Comparison of ENCODE assay signal across 11 cellular contexts in genomic region chr6:159972506-159973268, GRCh38. TPM values are rescaled to one million over a fixed set of nuclear protein-coding genes. Genes with fewer than 3 reads are reported as not detected.
DNase-seq lines count a peak whose midpoint lies in the region; ATAC-seq and TF ChIP-seq lines count a peak whose summit lies in the region.
"Had no signal": no experiment of that assay in that cellular context is flagged by ENCODE, and none has a peak within 500 bp of the region (broad histone marks: within the 10 kb centered on the region; RNA-seq: fewer than 3 reads in every experiment).

No MANE protein-coding gene starts in this region.

- H3F3A ChIP-seq in GM23338 (replicated peaks; ENCODE audit: low read depth) = no peaks in the 10 kb centered on the region

- H3K9me3 ChIP-seq in CD4-positive, alpha-beta memory T cell (ENCODE audit: control insufficient read depth in 1 of 2, low read length in 2 of 2) = no peaks in the 10 kb centered on the region
- H3K9me3 ChIP-seq in breast epithelium (no peaks in the 10 kb centered on the region), aorta (ENCODE audit: control insufficient read depth, low read length) (no peaks in the 10 kb centered on the region)
- H3K9me3 ChIP-seq: testis had no signal

- no peak for DNase-seq in CD4-positive, alpha-beta memory T cell
- DNase-seq in GM23338 (ENCODE audit: low spot score) (no peak), mesothelial cell of epicardium (ENCODE audit: low spot score in 2 of 2, unreplicated experiment in 2 of 2) (no peak), breast epithelium (ENCODE audit: low spot score in 2 of 2) (no peak), aorta (no peak), cerebellar cortex (ENCODE audit: low spot score) (no peak)
- DNase-seq: activated effector memory CD4-positive, alpha-beta T cell treated with anti-CD3 and anti-CD28 coated beads, Interleukin-2, amount 50 U/mL, for 16 hours; SHP77 treated with DMSO at 0.1 percent for 48 hours; testis had no signal

- H3K27me3 Mint-ChIP-seq in CD4-positive, alpha-beta memory T cell = no peaks in the 10 kb centered on the region
- H3K27me3 Mint-ChIP-seq in GM23338 (ENCODE audit: insufficient read depth, low read depth, poor library complexity) (peaks cover 8% of the 10 kb centered on the region), mesothelial cell of epicardium (ENCODE audit: low read depth) (peaks cover 1% of the 10 kb centered on the region)
- no peaks in the 10 kb centered on the region for H3K27me3 Mint-ChIP-seq in activated T-helper 17 cell treated with anti-CD3 and anti-CD28 coated beads, Interleukin-2, amount 50 U/mL, for 72 hours

- H3K4me1 Mint-ChIP-seq in CD4-positive, alpha-beta memory T cell = peaks cover 56 to 82% (median 70%) of the 10 kb centered on the region in 4 donors
- H3K4me1 Mint-ChIP-seq in GM23338 (peaks cover 67% of the 10 kb centered on the region), mesothelial cell of epicardium (peaks cover 52% of the 10 kb centered on the region)
- H3K4me1 Mint-ChIP-seq in activated T-helper 17 cell treated with anti-CD3 and anti-CD28 coated beads, Interleukin-2, amount 50 U/mL, for 72 hours = peaks cover 56% of the 10 kb centered on the region

- H3K4me1 ChIP-seq in CD4-positive, alpha-beta memory T cell (ENCODE audit: insufficient read depth, low read length) = peaks cover 81% of the 10 kb centered on the region
- peaks cover 56% of the 10 kb centered on the region for H3K4me1 ChIP-seq in GM23338 (ENCODE audit: insufficient read depth)
- H3K4me1 ChIP-seq in breast epithelium = peaks cover 0 to 10% of the 10 kb centered on the region in 2 donors
- H3K4me1 ChIP-seq in aorta (ENCODE audit: control insufficient read depth in 1 of 2, insufficient read depth in 2 of 2, low read length in 2 of 2) = peaks cover 0 to 7% of the 10 kb centered on the region in 2 donors

- H3K4me3 Mint-ChIP-seq in CD4-positive, alpha-beta memory T cell = peak overlapping the region in 7 of 8 donors; percentile 1 to 85 (median 44)
- peak overlapping the region; percentile 9; the same call in 1 of the 3 replicates for H3K4me3 Mint-ChIP-seq in GM23338
- peak overlapping the region; percentile 97 for H3K4me3 Mint-ChIP-seq in activated T-helper 17 cell treated with anti-CD3 and anti-CD28 coated beads, Interleukin-2, amount 50 U/mL, for 72 hours
- H3K4me3 Mint-ChIP-seq in mesothelial cell of epicardium = no peak overlapping the region

- no peaks in the 10 kb centered on the region for H3K36me3 ChIP-seq in CD4-positive, alpha-beta memory T cell (ENCODE audit: insufficient read depth, low read length)
- H3K36me3 ChIP-seq in GM23338 (ENCODE audit: insufficient read depth) (no peaks in the 10 kb centered on the region), breast epithelium (no peaks in the 10 kb centered on the region), aorta (ENCODE audit: control insufficient read depth in 1 of 2, insufficient read depth in 2 of 2, low read length in 1 of 2) (no peaks in the 10 kb centered on the region)

- no peaks in the 10 kb centered on the region for H3K27me3 ChIP-seq in CD4-positive, alpha-beta memory T cell (ENCODE audit: insufficient read depth, low read length)
- 0 out of 2 replicates have a peak, but pooled peaks cover 5% of the 10 kb centered on the region for H3K27me3 ChIP-seq in GM23338 (ENCODE audit: insufficient read depth)
- H3K27me3 ChIP-seq in breast epithelium = no peaks in the 10 kb centered on the region
- H3K27me3 ChIP-seq in aorta (ENCODE audit: control insufficient read depth in 1 of 2, insufficient read depth in 2 of 2, low read length in 1 of 2) = no peaks in the 10 kb centered on the region
- H3K27me3 ChIP-seq: testis had no signal

- TF ChIP-seq CTCF in GM23338 (conservative IDR thresholded peaks at IDR 0.05; ENCODE audit: low read depth in 2 of 2) (no peak), mesothelial cell of epicardium (IDR thresholded peaks at IDR 0.05; ENCODE audit: unreplicated experiment) (no peak), breast epithelium (IDR thresholded peaks at IDR 0.05) (no peak)

- intact Hi-C loops in CD4-positive, alpha-beta memory T cell (cut with micrococcal nuclease) = loop anchor here (5.0 to 10.0 kb wide), 2 partner anchors 492 to 550 kb away; no protein-coding TSS in a partner anchor
- intact Hi-C loops in breast epithelium (cut with DNase I; ENCODE audit: low total_unique reads) = no loop called here
- intact Hi-C loops in aorta (cut with DNase I) = loop anchor here in 1 of 2 donors (5.0 kb wide), 1 partner anchor 60 kb away; no protein-coding TSS in a partner anchor

- H3K27ac Mint-ChIP-seq in CD4-positive, alpha-beta memory T cell = peak overlapping the region; percentile 9 to 92 (median 76)
- H3K27ac Mint-ChIP-seq in GM23338 (0 out of 2 replicates have a peak overlapping the region, but pooled peaks have one; percentile 16), mesothelial cell of epicardium (peak overlapping the region; percentile 31)
- no peak overlapping the region for H3K27ac Mint-ChIP-seq in activated T-helper 17 cell treated with anti-CD3 and anti-CD28 coated beads, Interleukin-2, amount 50 U/mL, for 72 hours

- H3K36me3 Mint-ChIP-seq in CD4-positive, alpha-beta memory T cell = peaks cover 0 to 7% of the 10 kb centered on the region in 2 donors
- peaks cover 3% of the 10 kb centered on the region; the same call in 2 of the 3 replicates for H3K36me3 Mint-ChIP-seq in GM23338 (ENCODE audit: low read depth)
- H3K36me3 Mint-ChIP-seq in activated T-helper 17 cell treated with anti-CD3 and anti-CD28 coated beads, Interleukin-2, amount 50 U/mL, for 72 hours (ENCODE audit: low read depth) = peaks cover 28% of the 10 kb centered on the region
- no peaks in the 10 kb centered on the region for H3K36me3 Mint-ChIP-seq in mesothelial cell of epicardium

- POLR2A ChIA-PET in CD4-positive, alpha-beta memory T cell (lab: Charles Lee; ENCODE audit: partially characterized antibody) = interaction anchor here (1.2 to 7.6 kb wide), 3 partner anchors 9 to 42 kb away, joined by 3 to 68 read pairs (median 10); no protein-coding TSS in a partner anchor

- WGBS in aorta, 2 donors = 71% methylated on average over 9 of the region's 9 CpGs

- H2AFZ ChIP-seq in GM23338 = no peak overlapping the region

- no peak overlapping the region for H3K27ac ChIP-seq in CD4-positive, alpha-beta memory T cell (ENCODE audit: low read depth, low read length)
- H3K27ac ChIP-seq in GM23338 (ENCODE audit: low read depth) = 0 out of 2 replicates have a peak overlapping the region, but pooled peaks have one; percentile 27
- H3K27ac ChIP-seq in breast epithelium = peak overlapping the region in 1 of 2 donors; percentile 25
- H3K27ac ChIP-seq in aorta (ENCODE audit: low read depth in 1 of 2, low read length in 2 of 2) = no peak overlapping the region
- H3K27ac ChIP-seq: testis had no signal

- H3K4me3 ChIP-seq in CD4-positive, alpha-beta memory T cell (ENCODE audit: low read length in 2 of 2) = no peak overlapping the region
- H3K4me3 ChIP-seq in GM23338 (peak overlapping the region; percentile 18; the same call in 1 of the 2 replicates), breast epithelium (no peak overlapping the region), aorta (ENCODE audit: low read length in 2 of 2) (no peak overlapping the region)
- H3K4me3 ChIP-seq: testis had no signal

- TF ChIP-seq POLR2A in breast epithelium (IDR thresholded peaks at IDR 0.05) = no peak

- CTCF ChIA-PET in CD4-positive, alpha-beta memory T cell (lab: Charles Lee; ENCODE audit: partially characterized antibody) = interaction anchor here (0.6 to 1.1 kb wide), 3 partner anchors 13 to 104 kb away, joined by 3 read pairs; no protein-coding TSS in a partner anchor

- peaks cover 45% of the 10 kb centered on the region for H4K20me1 ChIP-seq in GM23338 (replicated peaks; ENCODE audit: insufficient read depth)

- peaks cover 0 to 2% (median 0%) of the 10 kb centered on the region in 8 donors for H3K9me3 Mint-ChIP-seq in CD4-positive, alpha-beta memory T cell
- no peaks in the 10 kb centered on the region for H3K9me3 Mint-ChIP-seq in GM23338
- H3K9me3 Mint-ChIP-seq in activated T-helper 17 cell treated with anti-CD3 and anti-CD28 coated beads, Interleukin-2, amount 50 U/mL, for 72 hours = no peaks in the 10 kb centered on the region
- H3K9me3 Mint-ChIP-seq in mesothelial cell of epicardium = no peaks in the 10 kb centered on the region

- H3K9me2 ChIP-seq in GM23338 (ENCODE audit: insufficient read depth) = no peaks in the 10 kb centered on the region

- peak overlapping the region; percentile 27; the same call in 1 of the 2 replicates for H3K4me2 ChIP-seq in GM23338

- no peak for ATAC-seq in GM23338
- no peak for ATAC-seq in activated T-helper 17 cell treated with anti-CD3 and anti-CD28 coated beads, Interleukin-2, amount 50 U/mL, for 72 hours (replicated peaks)
- no peak for ATAC-seq in aorta (ENCODE audit: low FRiP score)
- no peak for ATAC-seq in GM21717 (IDR thresholded peaks at IDR 0.05; ENCODE audit: unreplicated experiment)

- peaks cover 82% of the 10 kb centered on the region for H3K79me2 ChIP-seq in GM23338 (replicated peaks; ENCODE audit: insufficient read depth)

TF ChIP-seq in GM23338, 12 proteins besides CTCF, POLR2A, EP300 and RAD21:
- TF ChIP-seq, protein P1, sequence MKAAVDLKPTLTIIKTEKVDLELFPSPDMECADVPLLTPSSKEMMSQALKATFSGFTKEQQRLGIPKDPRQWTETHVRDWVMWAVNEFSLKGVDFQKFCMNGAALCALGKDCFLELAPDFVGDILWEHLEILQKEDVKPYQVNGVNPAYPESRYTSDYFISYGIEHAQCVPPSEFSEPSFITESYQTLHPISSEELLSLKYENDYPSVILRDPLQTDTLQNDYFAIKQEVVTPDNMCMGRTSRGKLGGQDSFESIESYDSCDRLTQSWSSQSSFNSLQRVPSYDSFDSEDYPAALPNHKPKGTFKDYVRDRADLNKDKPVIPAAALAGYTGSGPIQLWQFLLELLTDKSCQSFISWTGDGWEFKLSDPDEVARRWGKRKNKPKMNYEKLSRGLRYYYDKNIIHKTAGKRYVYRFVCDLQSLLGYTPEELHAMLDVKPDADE (IDR thresholded peaks at IDR 0.05) = no peak
- TF ChIP-seq POLR2AphosphoS5 (IDR thresholded peaks at IDR 0.05; ENCODE audit: low read depth) (no peak), EZH2 (IDR thresholded peaks at IDR 0.05; ENCODE audit: low read depth, unreplicated experiment) (no peak), CREB1 (CRISPR knock-in tag; IDR thresholded peaks at IDR 0.05; ENCODE audit: low read depth) (no peak), NANOG (IDR thresholded peaks at IDR 0.05; ENCODE audit: borderline replicate concordance) (no peak), STAT1 (IDR thresholded peaks at IDR 0.05; ENCODE audit: unreplicated experiment) (no peak)

RNA-seq across cellular contexts. Expression of gene IGF2R, which starts 3.8 kb away (rescaled TPM):
- 10 to 100 TPM; 77.5 to 79.2 TPM for total RNA-seq in CD4-positive, alpha-beta memory T cell
- polyA plus RNA-seq in CD4-positive, alpha-beta memory T cell = 10 to 100 TPM in 1 of 2 donors, 1 to 10 TPM in 1; 4.5 to 18.7 TPM
- total RNA-seq in GM23338 (2014; rRNA removed; shearing (Covaris generic)) = 76.4 and 80.4 TPM in 2 replicates
- 11.7 and 12.5 TPM in 2 replicates for polyA plus RNA-seq in GM23338 (2016; fragmentation: Nextera tagmentation; extraction: Ambion mirVana)
- total RNA-seq in activated T-helper 17 cell treated with anti-CD3 and anti-CD28 coated beads, Interleukin-2, amount 50 U/mL, for 72 hours = 10 to 100 TPM; 68.2 to 82.2 TPM
- total RNA-seq in mesothelial cell of epicardium = 107 to 112 TPM (median 111 TPM) in 3 replicates
- 100 to 1,000 TPM in 1 of 3 donors, 10 to 100 TPM in 2; 60.4 to 112 (median 81.0) TPM for total RNA-seq in breast epithelium
- total RNA-seq in aorta = 10 to 100 TPM; 76.8 to 82.0 TPM
- 10 to 100 TPM in 1 of 2 donors, 1 to 10 TPM in 1; 5.8 to 32.4 TPM for polyA plus RNA-seq in aorta
